ENCODE assay signal across 2 cellular contexts in the genomic region with DNA sequence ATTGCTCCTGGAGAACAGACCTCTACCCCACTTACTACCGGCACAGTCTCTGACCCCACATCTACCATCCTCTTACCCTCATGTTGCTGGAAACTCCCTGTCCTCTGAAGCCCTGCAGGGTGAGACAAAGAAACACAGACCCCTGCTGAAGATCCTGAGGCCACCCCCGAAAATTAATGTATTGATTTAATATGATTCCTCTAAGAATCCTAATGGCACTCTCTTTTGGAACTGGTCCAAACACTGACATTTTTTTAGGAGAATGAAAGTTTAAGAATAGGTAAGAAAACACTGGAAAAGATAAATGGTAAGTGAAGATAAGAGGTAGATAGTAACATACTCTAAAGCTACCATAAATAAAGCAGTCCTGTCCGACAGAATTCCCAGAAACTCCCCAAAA.
TF ChIP-seq lines count a peak whose summit lies in the region.

No MANE protein-coding gene starts in this region.

TF ChIP-seq in HepG2, 621 proteins besides CTCF, POLR2A, EP300 and RAD21:
- TF ChIP-seq, protein P1, sequence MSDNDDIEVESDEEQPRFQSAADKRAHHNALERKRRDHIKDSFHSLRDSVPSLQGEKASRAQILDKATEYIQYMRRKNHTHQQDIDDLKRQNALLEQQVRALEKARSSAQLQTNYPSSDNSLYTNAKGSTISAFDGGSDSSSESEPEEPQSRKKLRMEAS (IDR thresholded peaks at IDR 0.05), result no peak
- TF ChIP-seq, protein P2, sequence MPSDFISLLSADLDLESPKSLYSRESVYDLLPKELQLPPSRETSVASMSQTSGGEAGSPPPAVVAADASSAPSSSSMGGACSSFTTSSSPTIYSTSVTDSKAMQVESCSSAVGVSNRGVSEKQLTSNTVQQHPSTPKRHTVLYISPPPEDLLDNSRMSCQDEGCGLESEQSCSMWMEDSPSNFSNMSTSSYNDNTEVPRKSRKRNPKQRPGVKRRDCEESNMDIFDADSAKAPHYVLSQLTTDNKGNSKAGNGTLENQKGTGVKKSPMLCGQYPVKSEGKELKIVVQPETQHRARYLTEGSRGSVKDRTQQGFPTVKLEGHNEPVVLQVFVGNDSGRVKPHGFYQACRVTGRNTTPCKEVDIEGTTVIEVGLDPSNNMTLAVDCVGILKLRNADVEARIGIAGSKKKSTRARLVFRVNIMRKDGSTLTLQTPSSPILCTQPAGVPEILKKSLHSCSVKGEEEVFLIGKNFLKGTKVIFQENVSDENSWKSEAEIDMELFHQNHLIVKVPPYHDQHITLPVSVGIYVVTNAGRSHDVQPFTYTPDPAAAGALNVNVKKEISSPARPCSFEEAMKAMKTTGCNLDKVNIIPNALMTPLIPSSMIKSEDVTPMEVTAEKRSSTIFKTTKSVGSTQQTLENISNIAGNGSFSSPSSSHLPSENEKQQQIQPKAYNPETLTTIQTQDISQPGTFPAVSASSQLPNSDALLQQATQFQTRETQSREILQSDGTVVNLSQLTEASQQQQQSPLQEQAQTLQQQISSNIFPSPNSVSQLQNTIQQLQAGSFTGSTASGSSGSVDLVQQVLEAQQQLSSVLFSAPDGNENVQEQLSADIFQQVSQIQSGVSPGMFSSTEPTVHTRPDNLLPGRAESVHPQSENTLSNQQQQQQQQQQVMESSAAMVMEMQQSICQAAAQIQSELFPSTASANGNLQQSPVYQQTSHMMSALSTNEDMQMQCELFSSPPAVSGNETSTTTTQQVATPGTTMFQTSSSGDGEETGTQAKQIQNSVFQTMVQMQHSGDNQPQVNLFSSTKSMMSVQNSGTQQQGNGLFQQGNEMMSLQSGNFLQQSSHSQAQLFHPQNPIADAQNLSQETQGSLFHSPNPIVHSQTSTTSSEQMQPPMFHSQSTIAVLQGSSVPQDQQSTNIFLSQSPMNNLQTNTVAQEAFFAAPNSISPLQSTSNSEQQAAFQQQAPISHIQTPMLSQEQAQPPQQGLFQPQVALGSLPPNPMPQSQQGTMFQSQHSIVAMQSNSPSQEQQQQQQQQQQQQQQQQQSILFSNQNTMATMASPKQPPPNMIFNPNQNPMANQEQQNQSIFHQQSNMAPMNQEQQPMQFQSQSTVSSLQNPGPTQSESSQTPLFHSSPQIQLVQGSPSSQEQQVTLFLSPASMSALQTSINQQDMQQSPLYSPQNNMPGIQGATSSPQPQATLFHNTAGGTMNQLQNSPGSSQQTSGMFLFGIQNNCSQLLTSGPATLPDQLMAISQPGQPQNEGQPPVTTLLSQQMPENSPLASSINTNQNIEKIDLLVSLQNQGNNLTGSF (CRISPR knock-in tag; IDR thresholded peaks at IDR 0.05), result no peak
- no peak for TF ChIP-seq WIZ (CRISPR knock-in tag; IDR thresholded peaks at IDR 0.05)
- TF ChIP-seq ATF7 (IDR thresholded peaks at IDR 0.05), result no peak
- TF ChIP-seq ATF7 (CRISPR knock-in tag; IDR thresholded peaks at IDR 0.05), result no peak
- TF ChIP-seq ZNF703 (CRISPR knock-in tag; IDR thresholded peaks at IDR 0.05; ENCODE audit: borderline replicate concordance), result no peak
- TF ChIP-seq TAF15 (IDR thresholded peaks at IDR 0.05; ENCODE audit: low read depth, low read length, poor library complexity, severe bottlenecking), result no peak

TF ChIP-seq in HEK293T, 16 proteins besides CTCF, POLR2A, EP300 and RAD21:
- TF ChIP-seq SUZ12 (IDR thresholded peaks at IDR 0.05) (no peak), ELF4 (IDR thresholded peaks at IDR 0.05) (no peak), SP1 (IDR thresholded peaks at IDR 0.05) (no peak), TARDBP (IDR thresholded peaks at IDR 0.05) (no peak), FOXM1 (IDR thresholded peaks at IDR 0.05; ENCODE audit: borderline replicate concordance) (no peak), ARNT (IDR thresholded peaks at IDR 0.05) (no peak), BHLHE40 (IDR thresholded peaks at IDR 0.05; ENCODE audit: borderline replicate concordance) (no peak), CTBP1 (IDR thresholded peaks at IDR 0.05; ENCODE audit: borderline replicate concordance) (no peak), ZNF384 (IDR thresholded peaks at IDR 0.05) (no peak), L3MBTL2 (conservative IDR thresholded peaks at IDR 0.05) (no peak), NFRKB (IDR thresholded peaks at IDR 0.05) (no peak), FOXK2 (IDR thresholded peaks at IDR 0.05) (no peak), HDGF (IDR thresholded peaks at IDR 0.05; ENCODE audit: borderline replicate concordance) (no peak), LEF1 (IDR thresholded peaks at IDR 0.05; ENCODE audit: borderline replicate concordance) (no peak)
- TF ChIP-seq, protein P3, sequence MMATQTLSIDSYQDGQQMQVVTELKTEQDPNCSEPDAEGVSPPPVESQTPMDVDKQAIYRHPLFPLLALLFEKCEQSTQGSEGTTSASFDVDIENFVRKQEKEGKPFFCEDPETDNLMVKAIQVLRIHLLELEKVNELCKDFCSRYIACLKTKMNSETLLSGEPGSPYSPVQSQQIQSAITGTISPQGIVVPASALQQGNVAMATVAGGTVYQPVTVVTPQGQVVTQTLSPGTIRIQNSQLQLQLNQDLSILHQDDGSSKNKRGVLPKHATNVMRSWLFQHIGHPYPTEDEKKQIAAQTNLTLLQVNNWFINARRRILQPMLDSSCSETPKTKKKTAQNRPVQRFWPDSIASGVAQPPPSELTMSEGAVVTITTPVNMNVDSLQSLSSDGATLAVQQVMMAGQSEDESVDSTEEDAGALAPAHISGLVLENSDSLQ (IDR thresholded peaks at IDR 0.05), result no peak
TF ChIP-seq in HEK293T: peak in this region for 0.
